ENCODE assay signal across 1 cellular context in genomic region chr7:148334959-148335577, GRCh38.
TF ChIP-seq lines count a peak whose summit lies in the region.

No MANE protein-coding gene starts in this region.

TF ChIP-seq in HEK293, 187 proteins besides CTCF, POLR2A, EP300 and RAD21 (continued from another document):
- TF ChIP-seq ZNF2 (tag by site-specific recombination; IDR thresholded peaks at IDR 0.05) (no peak), ZNF211 (tag by site-specific recombination; IDR thresholded peaks at IDR 0.05; ENCODE audit: low read depth) (no peak), SALL2 (tag by site-specific recombination; IDR thresholded peaks at IDR 0.05; ENCODE audit: borderline replicate concordance) (no peak), GLI4 (tag by site-specific recombination; IDR thresholded peaks at IDR 0.05) (no peak), ZFHX2 (tag by site-specific recombination; conservative IDR thresholded peaks at IDR 0.05) (peak; percentile 47), ATF2 (tag by site-specific recombination; IDR thresholded peaks at IDR 0.05; ENCODE audit: low read depth) (peak; percentile 43; the same call in 1 of the 2 replicates), ZNF530 (tag by site-specific recombination; IDR thresholded peaks at IDR 0.05; ENCODE audit: low read depth) (no peak), GFI1B (tag by site-specific recombination; IDR thresholded peaks at IDR 0.05) (peak; percentile 92), IKZF3 (tag by site-specific recombination; IDR thresholded peaks at IDR 0.05) (peak; percentile 47; the same call in 1 of the 2 replicates), ZNF324 (tag by site-specific recombination; IDR thresholded peaks at IDR 0.05) (peak; percentile 78; the same call in 1 of the 2 replicates), WT1 (tag by site-specific recombination; IDR thresholded peaks at IDR 0.05) (no peak), ZNF146 (tag by site-specific recombination; IDR thresholded peaks at IDR 0.05) (0 out of 2 replicates have a peak, but pooled peaks have one; percentile 7), ZNF184 (tag by site-specific recombination; IDR thresholded peaks at IDR 0.05) (peak; percentile 24; the same call in 1 of the 2 replicates), ZNF501 (tag by site-specific recombination; IDR thresholded peaks at IDR 0.05) (no peak), ZEB2 (tag by site-specific recombination; IDR thresholded peaks at IDR 0.05) (peak; percentile 54; the same call in 1 of the 2 replicates)
- TF ChIP-seq, protein P1, sequence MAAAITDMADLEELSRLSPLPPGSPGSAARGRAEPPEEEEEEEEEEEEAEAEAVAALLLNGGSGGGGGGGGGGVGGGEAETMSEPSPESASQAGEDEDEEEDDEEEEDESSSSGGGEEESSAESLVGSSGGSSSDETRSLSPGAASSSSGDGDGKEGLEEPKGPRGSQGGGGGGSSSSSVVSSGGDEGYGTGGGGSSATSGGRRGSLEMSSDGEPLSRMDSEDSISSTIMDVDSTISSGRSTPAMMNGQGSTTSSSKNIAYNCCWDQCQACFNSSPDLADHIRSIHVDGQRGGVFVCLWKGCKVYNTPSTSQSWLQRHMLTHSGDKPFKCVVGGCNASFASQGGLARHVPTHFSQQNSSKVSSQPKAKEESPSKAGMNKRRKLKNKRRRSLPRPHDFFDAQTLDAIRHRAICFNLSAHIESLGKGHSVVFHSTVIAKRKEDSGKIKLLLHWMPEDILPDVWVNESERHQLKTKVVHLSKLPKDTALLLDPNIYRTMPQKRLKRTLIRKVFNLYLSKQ (tag by site-specific recombination; IDR thresholded peaks at IDR 0.05; ENCODE audit: borderline replicate concordance), result no peak
- TF ChIP-seq, protein P2, sequence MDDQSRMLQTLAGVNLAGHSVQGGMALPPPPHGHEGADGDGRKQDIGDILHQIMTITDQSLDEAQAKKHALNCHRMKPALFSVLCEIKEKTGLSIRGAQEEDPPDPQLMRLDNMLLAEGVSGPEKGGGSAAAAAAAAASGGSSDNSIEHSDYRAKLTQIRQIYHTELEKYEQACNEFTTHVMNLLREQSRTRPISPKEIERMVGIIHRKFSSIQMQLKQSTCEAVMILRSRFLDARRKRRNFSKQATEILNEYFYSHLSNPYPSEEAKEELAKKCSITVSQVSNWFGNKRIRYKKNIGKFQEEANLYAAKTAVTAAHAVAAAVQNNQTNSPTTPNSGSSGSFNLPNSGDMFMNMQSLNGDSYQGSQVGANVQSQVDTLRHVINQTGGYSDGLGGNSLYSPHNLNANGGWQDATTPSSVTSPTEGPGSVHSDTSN (CRISPR knock-in tag; IDR thresholded peaks at IDR 0.05), result no peak
